ENCODE assay signal across 8 cellular contexts in genomic region chr10:48656241-48656921, GRCh38. TPM values are rescaled to one million over a fixed set of nuclear protein-coding genes. Genes with fewer than 3 reads are reported as not detected.
DNase-seq lines count a peak whose midpoint lies in the region; ATAC-seq and TF ChIP-seq lines count a peak whose summit lies in the region.

No MANE protein-coding gene starts in this region.

- H3K27me3 Mint-ChIP-seq in activated T-helper 2 cell treated with anti-CD3 and anti-CD28 coated beads, Interferon-gamma antibody, Interleukin-2, Interleukin-4, amounts not matched to agents 10 μg/mL and 5 μg/mL and 100 μg/mL, durations not matched to agents 14 hours and 24 hours and 36 hours (ENCODE audit: low read depth): peaks cover 31% of the 10 kb centered on the region
- peaks cover 67% of the 10 kb centered on the region for H3K27me3 Mint-ChIP-seq in nephron (ENCODE audit: low read depth)

- H3K27me3 ChIP-seq in HUES6 (ENCODE audit: control insufficient read depth, insufficient read depth, low read length): peaks cover 39% of the 10 kb centered on the region

- intact Hi-C loops in activated T-helper 2 cell treated with anti-CD3 and anti-CD28 coated beads, Interferon-gamma antibody, Interleukin-2, Interleukin-4, amounts not matched to agents 10 μg/mL and 5 μg/mL and 100 μg/mL, durations not matched to agents 14 hours and 24 hours and 36 hours (cut with micrococcal nuclease): loop anchor here (1.0 to 10.0 kb wide), 5 partner anchors 49 to 748 kb away; partner anchors contain the start of gene ARHGAP22

- H3K4me3 ChIP-seq in HUES6 (ENCODE audit: low read depth, low read length) (peak overlapping the region; percentile 47), fibroblast of the aortic adventitia (ENCODE audit: low read depth, low read length) (peak overlapping the region; percentile 71)

- peaks cover 12% of the 10 kb centered on the region for H3K4me1 ChIP-seq in HUES6 (ENCODE audit: control insufficient read depth, insufficient read depth, low read length)

- H3K27ac Mint-ChIP-seq in activated T-helper 2 cell treated with anti-CD3 and anti-CD28 coated beads, Interferon-gamma antibody, Interleukin-2, Interleukin-4, amounts not matched to agents 10 μg/mL and 5 μg/mL and 100 μg/mL, durations not matched to agents 14 hours and 24 hours and 36 hours: no peak overlapping the region
- no peak overlapping the region for H3K27ac Mint-ChIP-seq in nephron

- peaks cover 3% of the 10 kb centered on the region for H3K4me1 Mint-ChIP-seq in activated T-helper 2 cell treated with anti-CD3 and anti-CD28 coated beads, Interferon-gamma antibody, Interleukin-2, Interleukin-4, amounts not matched to agents 10 μg/mL and 5 μg/mL and 100 μg/mL, durations not matched to agents 14 hours and 24 hours and 36 hours (ENCODE audit: low read depth)
- no peaks in the 10 kb centered on the region for H3K4me1 Mint-ChIP-seq in nephron

- no peaks in the 10 kb centered on the region for H3K36me3 ChIP-seq in HUES6 (ENCODE audit: control insufficient read depth, insufficient read depth, low read length)

- no peaks in the 10 kb centered on the region for H3K36me3 Mint-ChIP-seq in activated T-helper 2 cell treated with anti-CD3 and anti-CD28 coated beads, Interferon-gamma antibody, Interleukin-2, Interleukin-4, amounts not matched to agents 10 μg/mL and 5 μg/mL and 100 μg/mL, durations not matched to agents 14 hours and 24 hours and 36 hours (ENCODE audit: low read depth)
- H3K36me3 Mint-ChIP-seq in nephron (ENCODE audit: low read depth): no peaks in the 10 kb centered on the region

- H3K9me3 ChIP-seq in HUES6 (ENCODE audit: control insufficient read depth, insufficient read depth, low read depth, low read length): no peaks in the 10 kb centered on the region

- peak; percentile 76 for TF ChIP-seq CTCF in fibroblast of the aortic adventitia (IDR thresholded peaks at IDR 0.05; ENCODE audit: insufficient read depth, low read length)
- peak; percentile 98 to 100 (median 99) for TF ChIP-seq CTCF in nephron (IDR thresholded peaks at IDR 0.05; ENCODE audit: unreplicated experiment in 3 of 3)

- ATAC-seq in GM21515 (IDR thresholded peaks at IDR 0.05; ENCODE audit: unreplicated experiment): peak; percentile 87

- peak; percentile 64 for DNase-seq in DMS153 (lab: John Stamatoyannopoulos, UW)
- DNase-seq in RPMI7951 (ENCODE audit: low read depth): peak; percentile 84
- peak; percentile 87 for DNase-seq in activated T-helper 2 cell treated with anti-CD3 and anti-CD28 coated beads, Interferon-gamma antibody, Interleukin-2, Interleukin-4, amounts not matched to agents 10 μg/mL and 5 μg/mL and 100 μg/mL, durations not matched to agents 14 hours and 24 hours and 36 hours (ENCODE audit: low spot score)
- peak; percentile 91 for DNase-seq in fibroblast of the aortic adventitia (ENCODE audit: low read depth)
- DNase-seq in stimulated activated naive CD4-positive, alpha-beta T cell (lab: John Stamatoyannopoulos, UW): peak; percentile 28 to 81 (median 66)

- H3K9me3 Mint-ChIP-seq in activated T-helper 2 cell treated with anti-CD3 and anti-CD28 coated beads, Interferon-gamma antibody, Interleukin-2, Interleukin-4, amounts not matched to agents 10 μg/mL and 5 μg/mL and 100 μg/mL, durations not matched to agents 14 hours and 24 hours and 36 hours: no peaks in the 10 kb centered on the region
- H3K9me3 Mint-ChIP-seq in nephron: no peaks in the 10 kb centered on the region

- no peak overlapping the region for H3K9ac ChIP-seq in HUES6 (ENCODE audit: low read length)

- H3K4me3 Mint-ChIP-seq in activated T-helper 2 cell treated with anti-CD3 and anti-CD28 coated beads, Interferon-gamma antibody, Interleukin-2, Interleukin-4, amounts not matched to agents 10 μg/mL and 5 μg/mL and 100 μg/mL, durations not matched to agents 14 hours and 24 hours and 36 hours (ENCODE audit: low read depth): peak overlapping the region; percentile 70
- H3K4me3 Mint-ChIP-seq in nephron: peak overlapping the region; percentile 75 to 88 (median 84)

- H3K27ac ChIP-seq in HUES6 (ENCODE audit: low read depth, low read length): no peak overlapping the region

RNA-seq across cellular contexts. Expression of gene WDFY4, which starts 28.3 kb away (rescaled TPM):
- not detected in 2 replicates for total RNA-seq in RPMI7951 (2014; rRNA removed; shearing (Covaris generic))
- total RNA-seq in activated T-helper 2 cell treated with anti-CD3 and anti-CD28 coated beads, Interferon-gamma antibody, Interleukin-2, Interleukin-4, amounts not matched to agents 10 μg/mL and 5 μg/mL and 100 μg/mL, durations not matched to agents 14 hours and 24 hours and 36 hours: 0.18 and 0.21 TPM in 2 replicates
- under 0.01 TPM in 1 of 2 replicates, not detected in the other for total RNA-seq in fibroblast of the aortic adventitia (ENCODE audit: low replicate concordance)

RNA-seq across cellular contexts. Expression of gene ARHGAP22, which starts 51.5 kb away (rescaled TPM):
- total RNA-seq in RPMI7951 (2014; rRNA removed; shearing (Covaris generic)): 20.7 and 31.0 TPM in 2 replicates
- 0.18 and 0.43 TPM in 2 replicates for total RNA-seq in activated T-helper 2 cell treated with anti-CD3 and anti-CD28 coated beads, Interferon-gamma antibody, Interleukin-2, Interleukin-4, amounts not matched to agents 10 μg/mL and 5 μg/mL and 100 μg/mL, durations not matched to agents 14 hours and 24 hours and 36 hours
- total RNA-seq in fibroblast of the aortic adventitia (ENCODE audit: low replicate concordance): 22.3 and 60.2 TPM in 2 replicates

Comparison
In these comparisons a context has a peak if more than half of its experiments do, and no peak if none do; other contexts are left out.
1. RNA of gene ARHGAP22, which starts 51.5 kb away (total RNA-seq): 22.3 to 60.2 TPM in fibroblast of the aortic adventitia and 20.7 to 31.0 TPM in RPMI7951; 0.18 to 0.43 TPM in activated T-helper 2 cell treated with anti-CD3 and anti-CD28 coated beads, Interferon-gamma antibody, Interleukin-2, Interleukin-4, amounts not matched to agents 10 μg/mL and 5 μg/mL and 100 μg/mL, durations not matched to agents 14 hours and 24 hours and 36 hours; every median in the first group is over 10 times any median in the second.
2. Peak in every context shown above with its lines, with median percentiles within 50 percentile points of each other: DNase-seq.